1 cellular context compared by ENCODE assay signal in the genomic region with DNA sequence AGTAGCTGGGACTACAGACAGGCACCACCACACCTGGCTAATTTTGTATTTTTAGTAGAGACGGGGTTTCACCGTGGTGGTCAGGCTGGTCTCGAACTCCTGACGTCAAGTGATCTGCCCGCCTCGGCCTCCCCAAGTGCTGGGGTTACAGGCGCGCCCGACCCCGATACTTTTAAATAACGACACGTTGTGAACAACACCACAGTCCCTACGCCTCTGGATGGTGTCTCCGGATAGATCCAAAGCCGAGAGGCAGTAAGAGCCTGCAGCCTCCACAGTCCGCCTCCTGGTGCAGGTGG.
A peak's percentile ranks its signal among the peaks of the same experiment; 100 is the strongest.
TF ChIP-seq lines count a peak whose summit lies in the region.

No MANE protein-coding gene starts in this region.

TF ChIP-seq in H1, 55 proteins besides CTCF, POLR2A, EP300 and RAD21:
- TF ChIP-seq MAX (IDR thresholded peaks at IDR 0.05), result 0 out of 2 replicates have a peak, but pooled peaks have one; percentile 14
